ENCODE assay signal across 1 cellular context in the genomic region with DNA sequence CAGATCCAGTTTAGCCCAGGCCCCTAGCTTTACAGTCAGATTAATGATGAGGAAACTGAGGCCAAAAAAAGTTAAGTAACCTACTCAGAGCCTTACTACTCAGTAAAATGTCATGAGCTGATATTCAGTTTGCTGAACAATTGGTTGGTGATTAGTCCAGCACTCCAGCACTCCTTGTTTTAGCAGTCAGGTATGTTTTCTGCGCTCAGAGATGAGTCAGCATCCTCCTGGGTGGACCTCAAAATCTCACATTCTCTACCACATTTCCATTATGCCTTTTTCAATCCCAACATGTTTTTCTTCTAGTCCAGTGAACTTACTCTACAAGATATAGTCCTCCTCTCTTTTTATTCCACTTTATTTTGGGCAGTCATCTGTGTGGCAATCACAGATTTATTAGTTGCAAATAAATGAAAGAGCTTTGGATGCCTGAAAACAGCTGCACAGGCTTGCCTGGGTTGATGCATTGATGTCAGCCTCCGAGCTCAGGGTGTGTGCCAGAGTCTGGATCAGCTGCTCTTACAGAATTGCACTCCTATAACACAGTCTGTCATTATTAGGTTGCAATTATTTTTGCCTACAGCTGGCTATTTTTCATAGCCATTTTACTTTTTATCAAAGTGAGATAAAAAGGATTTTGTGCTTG.
TF ChIP-seq lines count a peak whose summit lies in the region.

No MANE protein-coding gene starts in this region.

TF ChIP-seq in SK-N-SH, 30 proteins besides CTCF, POLR2A, EP300 and RAD21 (continued from another document):
- TF ChIP-seq, protein P1, sequence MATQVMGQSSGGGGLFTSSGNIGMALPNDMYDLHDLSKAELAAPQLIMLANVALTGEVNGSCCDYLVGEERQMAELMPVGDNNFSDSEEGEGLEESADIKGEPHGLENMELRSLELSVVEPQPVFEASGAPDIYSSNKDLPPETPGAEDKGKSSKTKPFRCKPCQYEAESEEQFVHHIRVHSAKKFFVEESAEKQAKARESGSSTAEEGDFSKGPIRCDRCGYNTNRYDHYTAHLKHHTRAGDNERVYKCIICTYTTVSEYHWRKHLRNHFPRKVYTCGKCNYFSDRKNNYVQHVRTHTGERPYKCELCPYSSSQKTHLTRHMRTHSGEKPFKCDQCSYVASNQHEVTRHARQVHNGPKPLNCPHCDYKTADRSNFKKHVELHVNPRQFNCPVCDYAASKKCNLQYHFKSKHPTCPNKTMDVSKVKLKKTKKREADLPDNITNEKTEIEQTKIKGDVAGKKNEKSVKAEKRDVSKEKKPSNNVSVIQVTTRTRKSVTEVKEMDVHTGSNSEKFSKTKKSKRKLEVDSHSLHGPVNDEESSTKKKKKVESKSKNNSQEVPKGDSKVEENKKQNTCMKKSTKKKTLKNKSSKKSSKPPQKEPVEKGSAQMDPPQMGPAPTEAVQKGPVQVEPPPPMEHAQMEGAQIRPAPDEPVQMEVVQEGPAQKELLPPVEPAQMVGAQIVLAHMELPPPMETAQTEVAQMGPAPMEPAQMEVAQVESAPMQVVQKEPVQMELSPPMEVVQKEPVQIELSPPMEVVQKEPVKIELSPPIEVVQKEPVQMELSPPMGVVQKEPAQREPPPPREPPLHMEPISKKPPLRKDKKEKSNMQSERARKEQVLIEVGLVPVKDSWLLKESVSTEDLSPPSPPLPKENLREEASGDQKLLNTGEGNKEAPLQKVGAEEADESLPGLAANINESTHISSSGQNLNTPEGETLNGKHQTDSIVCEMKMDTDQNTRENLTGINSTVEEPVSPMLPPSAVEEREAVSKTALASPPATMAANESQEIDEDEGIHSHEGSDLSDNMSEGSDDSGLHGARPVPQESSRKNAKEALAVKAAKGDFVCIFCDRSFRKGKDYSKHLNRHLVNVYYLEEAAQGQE (IDR thresholded peaks at IDR 0.05; ENCODE audit: low read depth, low read length): no peak
- TF ChIP-seq FOXM1 (IDR thresholded peaks at IDR 0.05; ENCODE audit: low read depth) (no peak), MXI1 (IDR thresholded peaks at IDR 0.05; ENCODE audit: low read depth, low read length) (0 out of 2 replicates have a peak, but pooled peaks have one; percentile 23), GABPA (IDR thresholded peaks at IDR 0.05; ENCODE audit: low read depth) (no peak), SIN3A (IDR thresholded peaks at IDR 0.05; ENCODE audit: borderline replicate concordance, low read depth, low read length) (no peak)
